In genomic region chr3:193744048-193744821, GRCh38 we compare ENCODE assay signal across 1 cellular context.
TF ChIP-seq lines count a peak whose summit lies in the region.

No MANE protein-coding gene starts in this region.

TF ChIP-seq in HepG2, 621 proteins besides CTCF, POLR2A, EP300 and RAD21 (continued from another document and continues in another):
- TF ChIP-seq PATZ1 (CRISPR knock-in tag; IDR thresholded peaks at IDR 0.05), result peak; percentile 96
- no peak for TF ChIP-seq ZNF713 (CRISPR knock-in tag; IDR thresholded peaks at IDR 0.05)
- no peak for TF ChIP-seq NFIB (CRISPR knock-in tag; IDR thresholded peaks at IDR 0.05; ENCODE audit: borderline replicate concordance)
- peak; percentile 93 for TF ChIP-seq RXRB (CRISPR knock-in tag; IDR thresholded peaks at IDR 0.05; ENCODE audit: borderline replicate concordance)
- no peak for TF ChIP-seq ZNF333 (CRISPR knock-in tag; IDR thresholded peaks at IDR 0.05; ENCODE audit: borderline replicate concordance)
- peak; percentile 91 for TF ChIP-seq ISL2 (CRISPR knock-in tag; IDR thresholded peaks at IDR 0.05)
- TF ChIP-seq SUZ12 (IDR thresholded peaks at IDR 0.05; ENCODE audit: low read depth, low read length), result no peak
- no peak for TF ChIP-seq MAFK (conservative IDR thresholded peaks at IDR 0.05 in 1 of 2, IDR thresholded peaks at IDR 0.05 in 1 of 2; ENCODE audit: low read length in 2 of 2)
- TF ChIP-seq, protein P1, sequence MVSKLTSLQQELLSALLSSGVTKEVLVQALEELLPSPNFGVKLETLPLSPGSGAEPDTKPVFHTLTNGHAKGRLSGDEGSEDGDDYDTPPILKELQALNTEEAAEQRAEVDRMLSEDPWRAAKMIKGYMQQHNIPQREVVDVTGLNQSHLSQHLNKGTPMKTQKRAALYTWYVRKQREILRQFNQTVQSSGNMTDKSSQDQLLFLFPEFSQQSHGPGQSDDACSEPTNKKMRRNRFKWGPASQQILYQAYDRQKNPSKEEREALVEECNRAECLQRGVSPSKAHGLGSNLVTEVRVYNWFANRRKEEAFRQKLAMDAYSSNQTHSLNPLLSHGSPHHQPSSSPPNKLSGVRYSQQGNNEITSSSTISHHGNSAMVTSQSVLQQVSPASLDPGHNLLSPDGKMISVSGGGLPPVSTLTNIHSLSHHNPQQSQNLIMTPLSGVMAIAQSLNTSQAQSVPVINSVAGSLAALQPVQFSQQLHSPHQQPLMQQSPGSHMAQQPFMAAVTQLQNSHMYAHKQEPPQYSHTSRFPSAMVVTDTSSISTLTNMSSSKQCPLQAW (CRISPR knock-in tag; IDR thresholded peaks at IDR 0.05), result peak; percentile 87
- peak; percentile 68; the same call in 1 of the 2 replicates for TF ChIP-seq FOXO1 (CRISPR knock-in tag; IDR thresholded peaks at IDR 0.05)
- peak; percentile 87 for TF ChIP-seq TBX2 (CRISPR knock-in tag; IDR thresholded peaks at IDR 0.05; ENCODE audit: borderline replicate concordance)
- no peak for TF ChIP-seq ARID2 (CRISPR knock-in tag; IDR thresholded peaks at IDR 0.05; ENCODE audit: borderline replicate concordance)
- peak; percentile 85 for TF ChIP-seq FOSL2 (CRISPR knock-in tag; IDR thresholded peaks at IDR 0.05)
- peak; percentile 26; the same call in 1 of the 2 replicates for TF ChIP-seq THAP9 (CRISPR knock-in tag; IDR thresholded peaks at IDR 0.05; ENCODE audit: borderline replicate concordance)
- peak; percentile 89 for TF ChIP-seq ATF3 (CRISPR knock-in tag; IDR thresholded peaks at IDR 0.05)
- peak; percentile 73; the same call in 1 of the 2 replicates for TF ChIP-seq ESRRA (CRISPR knock-in tag; IDR thresholded peaks at IDR 0.05; ENCODE audit: low read depth)
- TF ChIP-seq TEAD3 (CRISPR knock-in tag; optimal IDR thresholded peaks at IDR 0.05; ENCODE audit: borderline replicate concordance), result peak; percentile 65
- no peak for TF ChIP-seq GLI4 (CRISPR knock-in tag; IDR thresholded peaks at IDR 0.05; ENCODE audit: borderline replicate concordance)
- TF ChIP-seq FOXP4 (CRISPR knock-in tag; IDR thresholded peaks at IDR 0.05), result peak; percentile 96
- TF ChIP-seq PPARG (CRISPR knock-in tag; conservative IDR thresholded peaks at IDR 0.05), result peak; percentile 65; the same call in 1 of the 2 replicates
- TF ChIP-seq EEA1 (CRISPR knock-in tag; IDR thresholded peaks at IDR 0.05; ENCODE audit: borderline replicate concordance), result no peak
- no peak for TF ChIP-seq ZSCAN20 (CRISPR knock-in tag; IDR thresholded peaks at IDR 0.05; ENCODE audit: borderline replicate concordance)
- no peak for TF ChIP-seq KAT2B (IDR thresholded peaks at IDR 0.05; ENCODE audit: borderline replicate concordance, low read depth, low read length)
- TF ChIP-seq ZNF501 (CRISPR knock-in tag; IDR thresholded peaks at IDR 0.05), result no peak
- no peak for TF ChIP-seq ZNF879 (CRISPR knock-in tag; IDR thresholded peaks at IDR 0.05)
- no peak; the same call in 1 of the 2 replicates for TF ChIP-seq ZNF652 (CRISPR knock-in tag; IDR thresholded peaks at IDR 0.05; ENCODE audit: borderline replicate concordance, low read depth)
- TF ChIP-seq ZNF775 (CRISPR knock-in tag; IDR thresholded peaks at IDR 0.05; ENCODE audit: borderline replicate concordance), result peak; percentile 86; the same call in 1 of the 2 replicates
- no peak for TF ChIP-seq MBNL3 (CRISPR knock-in tag; conservative IDR thresholded peaks at IDR 0.05)
- no peak for TF ChIP-seq ZSCAN21 (CRISPR knock-in tag; IDR thresholded peaks at IDR 0.05; ENCODE audit: borderline replicate concordance)
- no peak for TF ChIP-seq ZFP36L2 (CRISPR knock-in tag; IDR thresholded peaks at IDR 0.05)
- peak; percentile 89 for TF ChIP-seq NR2F6 (IDR thresholded peaks at IDR 0.05)
- peak; percentile 85 for TF ChIP-seq NR2F6 (CRISPR knock-in tag; IDR thresholded peaks at IDR 0.05)
- no peak for TF ChIP-seq MLLT10 (CRISPR knock-in tag; IDR thresholded peaks at IDR 0.05)
- 0 out of 2 replicates have a peak, but pooled peaks have one; percentile 61 for TF ChIP-seq ZZZ3 (CRISPR knock-in tag; IDR thresholded peaks at IDR 0.05; ENCODE audit: borderline replicate concordance)
- no peak; the same call in 1 of the 2 replicates for TF ChIP-seq ZNF431 (CRISPR knock-in tag; IDR thresholded peaks at IDR 0.05; ENCODE audit: borderline replicate concordance, low read depth)
- TF ChIP-seq MLX (CRISPR knock-in tag; IDR thresholded peaks at IDR 0.05), result peak; percentile 94
- no peak for TF ChIP-seq NPAS2 (CRISPR knock-in tag; IDR thresholded peaks at IDR 0.05; ENCODE audit: borderline replicate concordance)
- TF ChIP-seq NAIF1 (CRISPR knock-in tag; IDR thresholded peaks at IDR 0.05; ENCODE audit: borderline replicate concordance), result peak; percentile 46; the same call in 1 of the 2 replicates
- TF ChIP-seq SATB2 (CRISPR knock-in tag; IDR thresholded peaks at IDR 0.05), result 0 out of 2 replicates have a peak, but pooled peaks have one; percentile 37
- TF ChIP-seq ZNF30 (CRISPR knock-in tag; IDR thresholded peaks at IDR 0.05), result no peak
- 0 out of 2 replicates have a peak, but pooled peaks have one; percentile 35 for TF ChIP-seq GMEB1 (CRISPR knock-in tag; IDR thresholded peaks at IDR 0.05; ENCODE audit: borderline replicate concordance)
- no peak; the same call in 1 of the 2 replicates for TF ChIP-seq TP53 (CRISPR knock-in tag; conservative IDR thresholded peaks at IDR 0.05)
- TF ChIP-seq, protein P2, sequence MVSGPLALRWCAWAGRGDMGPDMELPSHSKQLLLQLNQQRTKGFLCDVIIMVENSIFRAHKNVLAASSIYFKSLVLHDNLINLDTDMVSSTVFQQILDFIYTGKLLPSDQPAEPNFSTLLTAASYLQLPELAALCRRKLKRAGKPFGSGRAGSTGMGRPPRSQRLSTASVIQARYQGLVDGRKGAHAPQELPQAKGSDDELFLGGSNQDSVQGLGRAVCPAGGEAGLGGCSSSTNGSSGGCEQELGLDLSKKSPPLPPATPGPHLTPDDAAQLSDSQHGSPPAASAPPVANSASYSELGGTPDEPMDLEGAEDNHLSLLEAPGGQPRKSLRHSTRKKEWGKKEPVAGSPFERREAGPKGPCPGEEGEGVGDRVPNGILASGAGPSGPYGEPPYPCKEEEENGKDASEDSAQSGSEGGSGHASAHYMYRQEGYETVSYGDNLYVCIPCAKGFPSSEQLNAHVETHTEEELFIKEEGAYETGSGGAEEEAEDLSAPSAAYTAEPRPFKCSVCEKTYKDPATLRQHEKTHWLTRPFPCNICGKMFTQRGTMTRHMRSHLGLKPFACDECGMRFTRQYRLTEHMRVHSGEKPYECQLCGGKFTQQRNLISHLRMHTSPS (CRISPR knock-in tag; IDR thresholded peaks at IDR 0.05; ENCODE audit: low read depth), result no peak
- TF ChIP-seq GMEB2 (CRISPR knock-in tag; IDR thresholded peaks at IDR 0.05; ENCODE audit: low read depth), result no peak
- TF ChIP-seq ZNF709 (CRISPR knock-in tag; IDR thresholded peaks at IDR 0.05), result no peak
